ENCODE assay signal across 9 cellular contexts in the genomic region with DNA sequence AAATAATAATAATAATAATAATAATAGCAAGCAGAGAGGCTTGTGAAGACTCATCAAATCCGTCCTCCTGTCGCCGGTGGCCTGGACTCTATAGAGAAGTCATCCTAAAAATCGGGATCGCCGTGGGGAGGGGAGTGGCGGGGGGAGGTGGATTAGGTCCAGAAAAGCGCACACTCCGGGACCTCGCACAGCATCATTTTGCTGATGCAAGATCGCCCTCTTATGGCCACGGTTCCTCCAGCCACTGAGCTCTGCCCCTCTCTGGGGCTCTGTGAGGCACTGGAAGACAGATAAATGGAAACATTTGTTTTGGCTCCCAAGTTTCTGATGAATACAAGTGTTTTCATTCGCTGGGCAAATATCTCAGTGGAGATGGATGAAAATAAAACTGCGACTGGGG.
DNase-seq lines count a peak whose midpoint lies in the region; ATAC-seq, FAIRE-seq and TF ChIP-seq lines count a peak whose summit lies in the region.
"Had no signal": no experiment of that assay in that cellular context is flagged by ENCODE, and none has a peak within 500 bp of the region (broad histone marks: within the 10 kb centered on the region; RNA-seq: fewer than 3 reads in every experiment).

No MANE protein-coding gene starts in this region.

- no peak for ATAC-seq in activated CD8-positive, alpha-beta T cell treated with anti-CD3 and anti-CD28 coated beads, Interleukin-2, amount 10 ng/mL, durations not matched to agents 7 days and 5 days
- ATAC-seq in heart left ventricle (peak in 3 of 4 donors; percentile 75 to 78 (median 76)), GM18858 (IDR thresholded peaks at IDR 0.05; ENCODE audit: unreplicated experiment) (no peak)

- H3K9me3 ChIP-seq in heart left ventricle (no peaks in the 10 kb centered on the region), small intestine (ENCODE audit: control insufficient read depth, low read depth) (no peaks in the 10 kb centered on the region)

- CTCF ChIA-PET in activated CD8-positive, alpha-beta T cell treated with anti-CD3 and anti-CD28 coated beads, Interleukin-2, amount 10 ng/mL, durations not matched to agents 7 days and 5 days (lab: Charles Lee): interaction anchor here (1.0 kb wide), 1 partner anchor 121 kb away, joined by 3 read pairs; no protein-coding TSS in a partner anchor

- no peaks in the 10 kb centered on the region for H3K36me3 ChIP-seq in heart left ventricle
- H3K36me3 ChIP-seq in small intestine (ENCODE audit: control insufficient read depth in 2 of 2, insufficient read depth in 2 of 2, low read length in 2 of 2): no peaks in the 10 kb centered on the region

- no peak for FAIRE-seq in small intestine (lab: Jason Lieb, UNC)

- no peaks in the 10 kb centered on the region for H3K36me3 Mint-ChIP-seq in activated CD4-positive, alpha-beta T cell treated with anti-CD3 and anti-CD28 coated beads, Interleukin-2, amount 10 ng/mL, durations not matched to agents 24 days and 14 days (ENCODE audit: low read depth)
- H3K36me3 Mint-ChIP-seq in activated CD8-positive, alpha-beta T cell treated with anti-CD3 and anti-CD28 coated beads, Interleukin-2, amount 10 ng/mL, durations not matched to agents 7 days and 5 days (ENCODE audit: low read depth): no peaks in the 10 kb centered on the region
- H3K36me3 Mint-ChIP-seq: activated naive CD4-positive, alpha-beta T cell treated with anti-CD3 and anti-CD28 coated beads, Interleukin-2, amount 50 U/mL, for 24 hours had no signal

- intact Hi-C loops in activated CD4-positive, alpha-beta T cell treated with anti-CD3 and anti-CD28 coated beads, Interleukin-2, amount 10 ng/mL, durations not matched to agents 24 days and 14 days (cut with micrococcal nuclease): no loop called here
- intact Hi-C loops in heart left ventricle (cut with DNase I): loop anchor here in 9 of 10 donors (1.0 to 10.0 kb wide), 9 partner anchors 263 to 877 kb away; partner anchors contain the start of genes PTPRU (in 4 of the 9) and MECR (in 1 of the 9)

- no peak overlapping the region for H3K27ac Mint-ChIP-seq in activated CD4-positive, alpha-beta T cell treated with anti-CD3 and anti-CD28 coated beads, Interleukin-2, amount 10 ng/mL, durations not matched to agents 24 days and 14 days
- no peak overlapping the region for H3K27ac Mint-ChIP-seq in activated CD8-positive, alpha-beta T cell treated with anti-CD3 and anti-CD28 coated beads, Interleukin-2, amount 10 ng/mL, durations not matched to agents 7 days and 5 days
- H3K27ac Mint-ChIP-seq: activated naive CD4-positive, alpha-beta T cell treated with anti-CD3 and anti-CD28 coated beads, Interleukin-2, amount 50 U/mL, for 24 hours had no signal

- H3K4me3 ChIP-seq in heart left ventricle: no peak overlapping the region
- H3K4me3 ChIP-seq in small intestine (ENCODE audit: low read depth in 1 of 2, low read length in 2 of 2): no peak overlapping the region

- peaks cover 21% of the 10 kb centered on the region for H3K27me3 Mint-ChIP-seq in activated CD4-positive, alpha-beta T cell treated with anti-CD3 and anti-CD28 coated beads, Interleukin-2, amount 10 ng/mL, durations not matched to agents 24 days and 14 days
- peaks cover 7% of the 10 kb centered on the region for H3K27me3 Mint-ChIP-seq in activated CD8-positive, alpha-beta T cell treated with anti-CD3 and anti-CD28 coated beads, Interleukin-2, amount 10 ng/mL, durations not matched to agents 7 days and 5 days (ENCODE audit: low read depth)

- no peaks in the 10 kb centered on the region for H3K9me3 Mint-ChIP-seq in activated CD4-positive, alpha-beta T cell treated with anti-CD3 and anti-CD28 coated beads, Interleukin-2, amount 10 ng/mL, durations not matched to agents 24 days and 14 days
- H3K9me3 Mint-ChIP-seq in activated CD8-positive, alpha-beta T cell treated with anti-CD3 and anti-CD28 coated beads, Interleukin-2, amount 10 ng/mL, durations not matched to agents 7 days and 5 days (ENCODE audit: insufficient read depth): no peaks in the 10 kb centered on the region
- H3K9me3 Mint-ChIP-seq: activated naive CD4-positive, alpha-beta T cell treated with anti-CD3 and anti-CD28 coated beads, Interleukin-2, amount 50 U/mL, for 24 hours had no signal

- no peak overlapping the region for H3K4me3 Mint-ChIP-seq in activated CD4-positive, alpha-beta T cell treated with anti-CD3 and anti-CD28 coated beads, Interleukin-2, amount 10 ng/mL, durations not matched to agents 24 days and 14 days
- no peak overlapping the region for H3K4me3 Mint-ChIP-seq in activated CD8-positive, alpha-beta T cell treated with anti-CD3 and anti-CD28 coated beads, Interleukin-2, amount 10 ng/mL, durations not matched to agents 7 days and 5 days
- H3K4me3 Mint-ChIP-seq: activated naive CD4-positive, alpha-beta T cell treated with anti-CD3 and anti-CD28 coated beads, Interleukin-2, amount 50 U/mL, for 24 hours had no signal

- POLR2A ChIA-PET in activated CD8-positive, alpha-beta T cell treated with anti-CD3 and anti-CD28 coated beads, Interleukin-2, amount 10 ng/mL, durations not matched to agents 7 days and 5 days (lab: Charles Lee): no interaction called here

- H3K4me1 ChIP-seq in heart left ventricle (no peaks in the 10 kb centered on the region), small intestine (ENCODE audit: control insufficient read depth in 2 of 2, insufficient read depth in 1 of 2, low read depth in 1 of 2, low read length in 1 of 2) (no peaks in the 10 kb centered on the region)

- 2 to 4% (median 3%) methylated on average over 14 of the region's 14 CpGs for WGBS in heart left ventricle, 4 donors
- 3 to 7% (median 6%) methylated on average over 14 of the region's 14 CpGs for WGBS in small intestine, 3 donors

- TF ChIP-seq CTCF in heart left ventricle (IDR thresholded peaks at IDR 0.05): peak; percentile 39 to 70 (median 58)

- H3K27me3 ChIP-seq in heart left ventricle (peaks cover 0 to 67% (median 16%) of the 10 kb centered on the region in 9 donors), small intestine (ENCODE audit: control insufficient read depth in 2 of 2, insufficient read depth in 2 of 2, low read length in 2 of 2) (peaks cover 0 to 3% of the 10 kb centered on the region in 2 donors)

- no peaks in the 10 kb centered on the region for H3K4me1 Mint-ChIP-seq in activated CD4-positive, alpha-beta T cell treated with anti-CD3 and anti-CD28 coated beads, Interleukin-2, amount 10 ng/mL, durations not matched to agents 24 days and 14 days
- peaks cover 2% of the 10 kb centered on the region for H3K4me1 Mint-ChIP-seq in activated CD8-positive, alpha-beta T cell treated with anti-CD3 and anti-CD28 coated beads, Interleukin-2, amount 10 ng/mL, durations not matched to agents 7 days and 5 days (ENCODE audit: low read depth)
- H3K4me1 Mint-ChIP-seq: activated naive CD4-positive, alpha-beta T cell treated with anti-CD3 and anti-CD28 coated beads, Interleukin-2, amount 50 U/mL, for 24 hours had no signal

- TF ChIP-seq POLR2A in heart left ventricle (IDR thresholded peaks at IDR 0.05): no peak

- no peak overlapping the region for H3K27ac ChIP-seq in heart left ventricle
- no peak overlapping the region for H3K27ac ChIP-seq in small intestine (ENCODE audit: low read depth in 1 of 2, low read length in 1 of 2)

- peak; percentile 67 for DNase-seq in activated CD4-positive, alpha-beta T cell treated with anti-CD3 and anti-CD28 coated beads, Interleukin-2, amount 10 ng/mL, durations not matched to agents 24 days and 14 days
- DNase-seq in activated CD4-positive, alpha-beta T cell treated with anti-CD3 and anti-CD28 coated beads for 4 hours: no peak
- DNase-seq in NCI-H1092 treated with DMSO at 0.1 percent for 48 hours (lab: John Stamatoyannopoulos, UW): peak; percentile 36
- DNase-seq in activated CD8-positive, alpha-beta T cell treated with anti-CD3 and anti-CD28 coated beads, Interleukin-2, amount 10 ng/mL, durations not matched to agents 7 days and 5 days: peak; percentile 25
- peak in 3 of 5 donors; percentile 35 to 43 (median 39) for DNase-seq in heart left ventricle
- DNase-seq in small intestine: peak; percentile 7
- no peak for DNase-seq in effector CD4-positive, alpha-beta T cell

Comparison
In these comparisons a context has a peak if more than half of its experiments do, and no peak if none do; other contexts are left out.
1. DNase-seq: peak in activated CD4-positive, alpha-beta T cell treated with anti-CD3 and anti-CD28 coated beads, Interleukin-2, amount 10 ng/mL, durations not matched to agents 24 days and 14 days (single experiment), NCI-H1092 treated with DMSO at 0.1 percent for 48 hours (single experiment), activated CD8-positive, alpha-beta T cell treated with anti-CD3 and anti-CD28 coated beads, Interleukin-2, amount 10 ng/mL, durations not matched to agents 7 days and 5 days (single experiment), heart left ventricle (3 of 5) and small intestine (single experiment); none in activated CD4-positive, alpha-beta T cell treated with anti-CD3 and anti-CD28 coated beads for 4 hours (0 of 2) and effector CD4-positive, alpha-beta T cell (single experiment).
2. ATAC-seq: peak in heart left ventricle (3 of 4); none in activated CD8-positive, alpha-beta T cell treated with anti-CD3 and anti-CD28 coated beads, Interleukin-2, amount 10 ng/mL, durations not matched to agents 7 days and 5 days (single experiment) and GM18858 (single experiment).